Comparison of ENCODE assay signal across 10 cellular contexts in the genomic region with DNA sequence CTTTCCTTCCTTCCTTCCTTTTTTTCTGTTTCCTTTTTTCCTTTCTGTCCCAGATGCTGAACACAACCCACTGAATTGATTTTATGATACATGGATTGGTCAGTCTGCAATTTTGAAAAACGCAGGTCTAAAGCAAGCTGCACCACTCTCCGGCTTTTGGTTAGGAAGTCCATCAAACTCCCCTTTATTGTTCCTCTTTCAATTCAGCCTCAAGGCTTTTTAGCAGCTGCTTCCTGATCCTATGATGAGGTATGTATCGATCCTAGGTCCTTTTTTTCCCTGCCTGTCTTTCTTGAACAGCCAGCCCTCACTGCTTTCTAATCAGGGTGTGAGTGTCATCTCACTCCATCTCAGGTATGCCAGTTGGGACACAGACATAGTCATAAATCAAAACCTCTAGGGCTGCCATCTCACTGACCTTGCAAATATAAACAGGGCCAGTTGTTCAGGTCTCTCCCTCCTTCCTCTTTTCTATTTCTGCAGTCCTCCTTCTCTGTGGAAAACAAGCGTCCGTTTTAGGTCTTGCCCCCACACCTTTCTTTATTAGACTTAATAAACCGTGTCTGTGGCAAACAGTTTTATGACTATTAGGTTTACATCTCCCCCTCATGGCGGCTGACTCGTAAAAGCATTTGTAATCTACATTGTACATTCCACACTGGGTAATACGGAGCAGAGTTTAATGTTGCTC. TPM values are rescaled to one million over a fixed set of nuclear protein-coding genes. Genes with fewer than 3 reads are reported as not detected.
DNase-seq lines count a peak whose midpoint lies in the region; ATAC-seq and TF ChIP-seq lines count a peak whose summit lies in the region.
"Had no signal": no experiment of that assay in that cellular context is flagged by ENCODE, and none has a peak within 500 bp of the region (broad histone marks: within the 10 kb centered on the region; RNA-seq: fewer than 3 reads in every experiment).

No MANE protein-coding gene starts in this region.

- intact Hi-C loops in natural killer cell (cut with micrococcal nuclease) = no loop called here
- intact Hi-C loops in lower leg skin (cut with DNase I; ENCODE audit: low total_unique reads) = no loop called here

- peaks cover 45 to 53% of the 10 kb centered on the region in 2 donors for H3K4me1 Mint-ChIP-seq in natural killer cell

- H3K36me3 Mint-ChIP-seq in natural killer cell = peaks cover 6% of the 10 kb centered on the region

- TF ChIP-seq POLR2A in lower leg skin (IDR thresholded peaks at IDR 0.05) = no peak

- no peak for TF ChIP-seq CTCF in natural killer cell (IDR thresholded peaks at IDR 0.05)
- no peak for TF ChIP-seq CTCF in lower leg skin (IDR thresholded peaks at IDR 0.05)

- H3K4me3 ChIP-seq in lower leg skin (ENCODE audit: low read depth, poor library complexity, severe bottlenecking) = no peak overlapping the region
- H3K4me3 ChIP-seq: coronary artery had no signal

- WGBS in lower leg skin, 2 donors = 33 to 50% methylated on average over 9 of the region's 9 CpGs

- no peaks in the 10 kb centered on the region for H3K27me3 Mint-ChIP-seq in natural killer cell (ENCODE audit: low read depth in 2 of 2)

- ATAC-seq in natural killer cell = peak in 2 of 3 donors; percentile 32 to 34
- no peak for ATAC-seq in GM19455 (IDR thresholded peaks at IDR 0.05; ENCODE audit: unreplicated experiment)

- peak overlapping the region in 1 of 2 donors; percentile 65 for H3K27ac Mint-ChIP-seq in natural killer cell

- DNase-seq in NCI-H510A treated with DMSO at 0.1 percent for 48 hours (lab: John Stamatoyannopoulos, UW) (peak; percentile 58), NCI-H510A (lab: John Stamatoyannopoulos, UW) (no peak), Kasumi-1 (lab: John Stamatoyannopoulos, UW) (peak; percentile 19 to 35), UCSD-AML1 (lab: John Stamatoyannopoulos, UW; ENCODE audit: unreplicated experiment) (peak; percentile 22), natural killer cell (no peak), NCI-H2196 treated with DMSO at 0.1 percent for 48 hours (lab: John Stamatoyannopoulos, UW; ENCODE audit: unreplicated experiment) (no peak), lower leg skin (ENCODE audit: low spot score in 2 of 2) (no peak)

- H3K4me3 Mint-ChIP-seq in natural killer cell = peak overlapping the region; percentile 61

- peaks cover 1 to 2% of the 10 kb centered on the region in 2 donors for H3K9me3 Mint-ChIP-seq in natural killer cell

RNA-seq across cellular contexts. Expression of gene STYXL2, which starts 11.4 kb away (rescaled TPM):
- total RNA-seq in natural killer cell (not detected), lower leg skin (not detected)

RNA-seq across cellular contexts. Expression of gene GPA33, which starts 15.1 kb away (rescaled TPM):
- total RNA-seq in natural killer cell = 1 to 10 TPM; 2.9 to 4.6 (median 4.5) TPM
- under 1 TPM in 1 of 4 donors, not detected in 3; 0.10 TPM for total RNA-seq in lower leg skin
- total RNA-seq: osteocyte had no signal

Comparison
In these comparisons a context has a peak if more than half of its experiments do, and no peak if none do; other contexts are left out.
1. DNase-seq: peak in NCI-H510A treated with DMSO at 0.1 percent for 48 hours (single experiment), Kasumi-1 (2 of 2) and UCSD-AML1 (single experiment); none in NCI-H510A (single experiment), natural killer cell (single experiment), NCI-H2196 treated with DMSO at 0.1 percent for 48 hours (single experiment) and lower leg skin (0 of 2).